17 cellular contexts compared by ENCODE assay signal in genomic region chr12:130862161-130862560, GRCh38.
"Had no signal": no experiment of that assay in that cellular context is flagged by ENCODE, and none has a peak within 500 bp of the region (broad histone marks: within the 10 kb centered on the region; RNA-seq: fewer than 3 reads in every experiment).

No MANE protein-coding gene starts in this region.

- H3K4me1 Mint-ChIP-seq: nephron; stimulated activated naive CD8-positive, alpha-beta T cell treated with anti-CD3 and anti-CD28 coated beads, Interleukin-15, amount 100 ng/mL, for 72 hours had no signal

- H3K27me3 ChIP-seq: right atrium auricular region, suprapubic skin, transverse colon, vagina had no signal

- H3K36me3 ChIP-seq: prostate gland, right atrium auricular region, suprapubic skin, transverse colon, vagina had no signal

- ATAC-seq: effector memory CD8-positive, alpha-beta T cell; naive thymus-derived CD4-positive, alpha-beta T cell; stimulated activated naive B cell treated with anti-CD40 and anti-IgM and Interleukin-4, amounts not matched to agents 10 μg/mL and 1 μg/mL and 100 μg/mL, for 72 hours; stimulated activated naive CD8-positive, alpha-beta T cell treated with anti-CD3 and anti-CD28 coated beads, Interleukin-15, amount 100 ng/mL, for 72 hours had no signal

- H3K4me3 ChIP-seq: coronary artery, prostate gland, right atrium auricular region, skin epidermis, suprapubic skin, transverse colon, vagina had no signal

- H3K9me3 ChIP-seq: prostate gland, right atrium auricular region, suprapubic skin, transverse colon, vagina had no signal

- H3K4me3 Mint-ChIP-seq: effector memory CD8-positive, alpha-beta T cell; naive thymus-derived CD4-positive, alpha-beta T cell; nephron; stimulated activated naive B cell treated with anti-CD40 and anti-IgM and Interleukin-4, amounts not matched to agents 10 μg/mL and 1 μg/mL and 100 μg/mL, for 72 hours; stimulated activated naive CD8-positive, alpha-beta T cell treated with anti-CD3 and anti-CD28 coated beads, Interleukin-15, amount 100 ng/mL, for 72 hours had no signal

- H3K27ac Mint-ChIP-seq: nephron; stimulated activated naive B cell treated with anti-CD40 and anti-IgM and Interleukin-4, amounts not matched to agents 10 μg/mL and 1 μg/mL and 100 μg/mL, for 72 hours; stimulated activated naive CD8-positive, alpha-beta T cell treated with anti-CD3 and anti-CD28 coated beads, Interleukin-15, amount 100 ng/mL, for 72 hours had no signal

- DNase-seq: effector memory CD8-positive, alpha-beta T cell; mesenchymal stem cell; midbrain; naive thymus-derived CD4-positive, alpha-beta T cell; nucleus accumbens; stimulated activated CD4-positive, alpha-beta T cell treated with anti-CD3 and anti-CD28 coated beads, Interleukin-15, amount 100 ng/mL, for 24 hours; stimulated activated CD4-positive, alpha-beta T cell treated with anti-CD3 and anti-CD28 coated beads, Interleukin-2, amount 100 ng/mL, for 48 hours; stimulated activated naive B cell treated with anti-CD40 and anti-IgM and Interleukin-4, amounts not matched to agents 10 μg/mL and 1 μg/mL and 100 μg/mL, for 72 hours; stimulated activated naive CD8-positive, alpha-beta T cell treated with anti-CD3 and anti-CD28 coated beads, Interleukin-15, amount 100 ng/mL, for 72 hours; transverse colon had no signal

- H3K27ac ChIP-seq: coronary artery, prostate gland, right atrium auricular region, skin epidermis, suprapubic skin, transverse colon, vagina had no signal

- H3K4me1 ChIP-seq: prostate gland, right atrium auricular region, suprapubic skin, transverse colon, vagina had no signal
